19 cellular contexts compared by ENCODE assay signal in the genomic region with DNA sequence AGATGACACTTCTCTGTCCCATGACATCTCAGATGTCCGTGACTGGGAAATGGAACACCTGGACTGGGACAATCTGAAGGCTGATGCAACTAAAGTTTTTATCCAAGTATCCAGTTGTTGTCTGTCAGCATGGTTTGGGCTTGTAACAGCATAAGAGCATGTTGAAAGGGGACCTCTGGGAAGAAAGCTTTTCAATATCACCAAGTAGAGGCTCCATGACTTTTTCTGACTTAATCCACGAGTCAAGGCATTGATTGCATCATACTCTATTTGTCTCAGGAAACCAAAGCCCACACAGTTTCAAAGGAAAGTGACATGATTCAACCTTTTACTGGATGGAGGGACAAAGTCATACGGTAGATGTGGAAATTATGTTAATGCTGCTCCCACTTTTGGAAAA.
"Had no signal": no experiment of that assay in that cellular context is flagged by ENCODE, and none has a peak within 500 bp of the region (broad histone marks: within the 10 kb centered on the region; RNA-seq: fewer than 3 reads in every experiment).

No MANE protein-coding gene starts in this region.

- H3K27ac Mint-ChIP-seq: activated CD4-positive, alpha-beta memory T cell treated with anti-CD3 and anti-CD28 coated beads, Interleukin-2, amount 10 ng/mL, durations not matched to agents 7 days and 5 days; activated naive CD8-positive, alpha-beta T cell treated with anti-CD3 and anti-CD28 coated beads for 36 hours; activated T-cell treated with anti-CD3 and anti-CD28 coated beads, Interleukin-2, amount 50 U/mL, for 72 hours; naive thymus-derived CD8-positive, alpha-beta T cell; stimulated activated naive B cell treated with anti-CD40 and anti-IgM and Interleukin-4, amounts not matched to agents 10 μg/mL and 1 μg/mL and 100 μg/mL, for 72 hours; type B pancreatic cell had no signal

- H3K27me3 ChIP-seq: esophagus squamous epithelium, neutrophil, right atrium auricular region, spleen had no signal

- H3K9me3 Mint-ChIP-seq: activated CD4-positive, alpha-beta memory T cell treated with anti-CD3 and anti-CD28 coated beads, Interleukin-2, amount 10 ng/mL, durations not matched to agents 7 days and 5 days had no signal

- H3K4me3 ChIP-seq: esophagus squamous epithelium, hepatocyte, mucosa of descending colon, right atrium auricular region, spleen had no signal

- H3K4me3 Mint-ChIP-seq: activated CD4-positive, alpha-beta memory T cell treated with anti-CD3 and anti-CD28 coated beads, Interleukin-2, amount 10 ng/mL, durations not matched to agents 7 days and 5 days; activated naive CD8-positive, alpha-beta T cell treated with anti-CD3 and anti-CD28 coated beads for 36 hours; activated T-cell treated with anti-CD3 and anti-CD28 coated beads, Interleukin-2, amount 50 U/mL, for 72 hours; naive thymus-derived CD8-positive, alpha-beta T cell; stimulated activated naive B cell treated with anti-CD40 and anti-IgM and Interleukin-4, amounts not matched to agents 10 μg/mL and 1 μg/mL and 100 μg/mL, for 72 hours; type B pancreatic cell had no signal

- H3K4me1 ChIP-seq: esophagus squamous epithelium, right atrium auricular region, spleen had no signal

- H3K9me3 ChIP-seq: esophagus squamous epithelium, mucosa of descending colon, neutrophil had no signal

- H3K79me2 ChIP-seq: hepatocyte had no signal

- H3K4me2 ChIP-seq: hepatocyte had no signal

- ATAC-seq: activated T-cell treated with anti-CD3 and anti-CD28 coated beads, Interleukin-2, amount 50 U/mL, for 72 hours; mucosa of descending colon; naive thymus-derived CD8-positive, alpha-beta T cell; stimulated activated naive B cell treated with anti-CD40 and anti-IgM and Interleukin-4, amounts not matched to agents 10 μg/mL and 1 μg/mL and 100 μg/mL, for 72 hours had no signal

- H3K36me3 ChIP-seq: esophagus squamous epithelium, neutrophil, right atrium auricular region, spleen had no signal

- H2AFZ ChIP-seq: hepatocyte had no signal

- H3K4me1 Mint-ChIP-seq: activated CD4-positive, alpha-beta memory T cell treated with anti-CD3 and anti-CD28 coated beads, Interleukin-2, amount 10 ng/mL, durations not matched to agents 7 days and 5 days; activated naive CD8-positive, alpha-beta T cell treated with anti-CD3 and anti-CD28 coated beads for 36 hours; naive thymus-derived CD8-positive, alpha-beta T cell; stimulated activated naive B cell treated with anti-CD40 and anti-IgM and Interleukin-4, amounts not matched to agents 10 μg/mL and 1 μg/mL and 100 μg/mL, for 72 hours had no signal

- H3K36me3 Mint-ChIP-seq: activated naive CD8-positive, alpha-beta T cell treated with anti-CD3 and anti-CD28 coated beads for 36 hours; naive thymus-derived CD8-positive, alpha-beta T cell; stimulated activated naive B cell treated with anti-CD40 and anti-IgM and Interleukin-4, amounts not matched to agents 10 μg/mL and 1 μg/mL and 100 μg/mL, for 72 hours; type B pancreatic cell had no signal

- H3K27ac ChIP-seq: esophagus squamous epithelium, hepatocyte, neutrophil, right atrium auricular region, spleen had no signal

- H3K27me3 Mint-ChIP-seq: activated CD4-positive, alpha-beta memory T cell treated with anti-CD3 and anti-CD28 coated beads, Interleukin-2, amount 10 ng/mL, durations not matched to agents 7 days and 5 days; activated naive CD8-positive, alpha-beta T cell treated with anti-CD3 and anti-CD28 coated beads for 36 hours; naive thymus-derived CD8-positive, alpha-beta T cell; stimulated activated naive B cell treated with anti-CD40 and anti-IgM and Interleukin-4, amounts not matched to agents 10 μg/mL and 1 μg/mL and 100 μg/mL, for 72 hours; type B pancreatic cell had no signal

- DNase-seq: activated CD4-positive, alpha-beta memory T cell treated with anti-CD3 and anti-CD28 coated beads, Interleukin-2, amount 10 ng/mL, durations not matched to agents 7 days and 5 days; activated CD8-positive, alpha-beta memory T cell treated with anti-CD3 and anti-CD28 coated beads, Interleukin-2, amount 50 U/mL, for 4 hours; activated gamma-delta T cell treated with Interleukin-2 at 50 U/mL for 16 hours; activated naive CD8-positive, alpha-beta T cell treated with anti-CD3 and anti-CD28 coated beads for 36 hours; activated T-cell treated with anti-CD3 and anti-CD28 coated beads, Interleukin-2, amount 50 U/mL, for 72 hours; aorta; esophagus squamous epithelium; mucosa of descending colon; naive thymus-derived CD8-positive, alpha-beta T cell; posterior cingulate gyrus; spleen; stimulated activated CD4-positive, alpha-beta T cell treated with anti-CD3 and anti-CD28 coated beads, Interleukin-1b, Interleukin-23, amount 100 ng/mL, for 48 hours; stimulated activated naive B cell treated with anti-CD40 and anti-IgM and Interleukin-4, amounts not matched to agents 10 μg/mL and 1 μg/mL and 100 μg/mL, for 72 hours; substantia nigra; T-helper 9 cell had no signal
